In the genomic region with DNA sequence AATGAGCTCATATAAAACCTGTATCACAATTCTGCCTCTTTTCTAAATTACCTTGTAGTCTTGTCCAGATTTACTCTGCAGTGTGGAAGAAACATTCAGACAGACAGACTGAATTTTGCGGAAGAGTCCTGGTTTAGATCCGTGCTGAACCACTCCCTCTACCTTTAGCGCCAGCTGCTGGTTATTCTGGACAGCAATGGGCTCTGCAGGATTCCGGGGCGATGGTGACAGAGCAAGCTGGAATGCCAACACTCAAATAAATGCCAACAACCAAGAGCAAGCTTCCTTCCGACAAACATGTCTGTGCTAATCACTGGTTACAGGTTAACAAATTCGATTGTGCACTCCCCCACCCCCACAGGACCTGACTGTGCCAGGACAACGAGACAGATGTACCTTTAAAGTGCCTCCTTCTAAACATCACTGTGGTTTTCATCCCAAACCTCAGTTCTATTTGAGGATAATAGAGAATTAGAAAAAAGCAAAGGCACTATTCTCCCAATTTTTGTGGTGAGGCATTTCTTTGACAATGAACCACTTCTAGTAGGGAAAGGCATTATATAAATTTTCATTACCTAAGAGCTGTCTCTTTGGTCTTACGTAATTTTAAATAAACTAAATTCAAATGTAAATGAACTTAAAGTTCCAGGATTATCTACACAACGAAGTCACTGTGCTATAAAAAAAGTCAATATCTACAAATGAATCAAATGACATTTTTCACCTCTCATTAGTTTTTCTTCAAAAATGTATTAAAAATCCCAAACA, we compare ENCODE assay signal across 1 cellular context.
A peak's percentile ranks its signal among the peaks of the same experiment; 100 is the strongest.
TF ChIP-seq lines count a peak whose summit lies in the region.

No MANE protein-coding gene starts in this region.

TF ChIP-seq in HepG2, 621 proteins besides CTCF, POLR2A, EP300 and RAD21 (continued from another document and continues in another):
- TF ChIP-seq, protein P1, sequence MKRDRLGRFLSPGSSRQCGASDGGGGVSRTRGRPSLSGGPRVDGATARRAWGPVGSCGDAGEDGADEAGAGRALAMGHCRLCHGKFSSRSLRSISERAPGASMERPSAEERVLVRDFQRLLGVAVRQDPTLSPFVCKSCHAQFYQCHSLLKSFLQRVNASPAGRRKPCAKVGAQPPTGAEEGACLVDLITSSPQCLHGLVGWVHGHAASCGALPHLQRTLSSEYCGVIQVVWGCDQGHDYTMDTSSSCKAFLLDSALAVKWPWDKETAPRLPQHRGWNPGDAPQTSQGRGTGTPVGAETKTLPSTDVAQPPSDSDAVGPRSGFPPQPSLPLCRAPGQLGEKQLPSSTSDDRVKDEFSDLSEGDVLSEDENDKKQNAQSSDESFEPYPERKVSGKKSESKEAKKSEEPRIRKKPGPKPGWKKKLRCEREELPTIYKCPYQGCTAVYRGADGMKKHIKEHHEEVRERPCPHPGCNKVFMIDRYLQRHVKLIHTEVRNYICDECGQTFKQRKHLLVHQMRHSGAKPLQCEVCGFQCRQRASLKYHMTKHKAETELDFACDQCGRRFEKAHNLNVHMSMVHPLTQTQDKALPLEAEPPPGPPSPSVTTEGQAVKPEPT (CRISPR knock-in tag; IDR thresholded peaks at IDR 0.05; ENCODE audit: low read depth) = peak; percentile 38; the same call in 1 of the 2 replicates
- TF ChIP-seq DDIT3 (CRISPR knock-in tag; IDR thresholded peaks at IDR 0.05) (no peak), CSRNP1 (CRISPR knock-in tag; IDR thresholded peaks at IDR 0.05) (no peak), ZNF543 (CRISPR knock-in tag; IDR thresholded peaks at IDR 0.05) (no peak), ZNF138 (CRISPR knock-in tag; IDR thresholded peaks at IDR 0.05; ENCODE audit: low read depth) (no peak), RFXAP (CRISPR knock-in tag; IDR thresholded peaks at IDR 0.05; ENCODE audit: borderline replicate concordance) (peak; percentile 56), GMEB1 (CRISPR knock-in tag; IDR thresholded peaks at IDR 0.05; ENCODE audit: borderline replicate concordance) (no peak), ZFY (CRISPR knock-in tag; IDR thresholded peaks at IDR 0.05) (no peak), ZNF431 (CRISPR knock-in tag; IDR thresholded peaks at IDR 0.05; ENCODE audit: borderline replicate concordance, low read depth) (no peak), AKAP8 (CRISPR knock-in tag; IDR thresholded peaks at IDR 0.05) (no peak), HES4 (CRISPR knock-in tag; IDR thresholded peaks at IDR 0.05; ENCODE audit: borderline replicate concordance) (no peak), ZFP36 (IDR thresholded peaks at IDR 0.05; ENCODE audit: borderline replicate concordance, low read depth, low read length, partially characterized antibody) (no peak), PITX1 (CRISPR knock-in tag; IDR thresholded peaks at IDR 0.05) (no peak), ZNF782 (CRISPR knock-in tag; IDR thresholded peaks at IDR 0.05; ENCODE audit: borderline replicate concordance) (no peak), E2F2 (CRISPR knock-in tag; IDR thresholded peaks at IDR 0.05; ENCODE audit: borderline replicate concordance) (no peak), PHF20 (CRISPR knock-in tag; IDR thresholded peaks at IDR 0.05) (no peak), HNF4G (IDR thresholded peaks at IDR 0.05; ENCODE audit: borderline replicate concordance, low read depth, low read length) (no peak), HNF4G (CRISPR knock-in tag; IDR thresholded peaks at IDR 0.05; ENCODE audit: borderline replicate concordance, low read depth) (no peak), ZFX (CRISPR knock-in tag; IDR thresholded peaks at IDR 0.05; ENCODE audit: low read depth) (peak; percentile 28; the same call in 1 of the 2 replicates), MTERF4 (CRISPR knock-in tag; IDR thresholded peaks at IDR 0.05) (no peak), HIC2 (CRISPR knock-in tag; IDR thresholded peaks at IDR 0.05; ENCODE audit: low read depth) (peak; percentile 97), ZNF841 (CRISPR knock-in tag; IDR thresholded peaks at IDR 0.05; ENCODE audit: borderline replicate concordance) (no peak), NBN (conservative IDR thresholded peaks at IDR 0.05) (no peak), ZNF530 (CRISPR knock-in tag; IDR thresholded peaks at IDR 0.05; ENCODE audit: low read depth) (no peak), CBX1 (IDR thresholded peaks at IDR 0.05; ENCODE audit: low read depth) (no peak), ZBTB49 (CRISPR knock-in tag; IDR thresholded peaks at IDR 0.05; ENCODE audit: borderline replicate concordance) (no peak), CREB3 (CRISPR knock-in tag; IDR thresholded peaks at IDR 0.05) (no peak), TBX2 (CRISPR knock-in tag; IDR thresholded peaks at IDR 0.05; ENCODE audit: borderline replicate concordance) (peak; percentile 62; the same call in 1 of the 2 replicates)
- TF ChIP-seq, protein P2, sequence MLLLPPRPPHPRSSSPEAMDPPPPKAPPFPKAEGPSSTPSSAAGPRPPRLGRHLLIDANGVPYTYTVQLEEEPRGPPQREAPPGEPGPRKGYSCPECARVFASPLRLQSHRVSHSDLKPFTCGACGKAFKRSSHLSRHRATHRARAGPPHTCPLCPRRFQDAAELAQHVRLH (CRISPR knock-in tag; IDR thresholded peaks at IDR 0.05; ENCODE audit: borderline replicate concordance, low read depth) = peak; percentile 79; the same call in 1 of the 2 replicates
- TF ChIP-seq, protein P3, sequence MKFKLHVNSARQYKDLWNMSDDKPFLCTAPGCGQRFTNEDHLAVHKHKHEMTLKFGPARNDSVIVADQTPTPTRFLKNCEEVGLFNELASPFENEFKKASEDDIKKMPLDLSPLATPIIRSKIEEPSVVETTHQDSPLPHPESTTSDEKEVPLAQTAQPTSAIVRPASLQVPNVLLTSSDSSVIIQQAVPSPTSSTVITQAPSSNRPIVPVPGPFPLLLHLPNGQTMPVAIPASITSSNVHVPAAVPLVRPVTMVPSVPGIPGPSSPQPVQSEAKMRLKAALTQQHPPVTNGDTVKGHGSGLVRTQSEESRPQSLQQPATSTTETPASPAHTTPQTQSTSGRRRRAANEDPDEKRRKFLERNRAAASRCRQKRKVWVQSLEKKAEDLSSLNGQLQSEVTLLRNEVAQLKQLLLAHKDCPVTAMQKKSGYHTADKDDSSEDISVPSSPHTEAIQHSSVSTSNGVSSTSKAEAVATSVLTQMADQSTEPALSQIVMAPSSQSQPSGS (CRISPR knock-in tag; IDR thresholded peaks at IDR 0.05) = 0 out of 2 replicates have a peak, but pooled peaks have one; percentile 44
- TF ChIP-seq, protein P4, sequence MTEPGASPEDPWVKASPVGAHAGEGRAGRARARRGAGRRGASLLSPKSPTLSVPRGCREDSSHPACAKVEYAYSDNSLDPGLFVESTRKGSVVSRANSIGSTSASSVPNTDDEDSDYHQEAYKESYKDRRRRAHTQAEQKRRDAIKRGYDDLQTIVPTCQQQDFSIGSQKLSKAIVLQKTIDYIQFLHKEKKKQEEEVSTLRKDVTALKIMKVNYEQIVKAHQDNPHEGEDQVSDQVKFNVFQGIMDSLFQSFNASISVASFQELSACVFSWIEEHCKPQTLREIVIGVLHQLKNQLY (CRISPR knock-in tag; IDR thresholded peaks at IDR 0.05) = no peak
- TF ChIP-seq, protein P5, sequence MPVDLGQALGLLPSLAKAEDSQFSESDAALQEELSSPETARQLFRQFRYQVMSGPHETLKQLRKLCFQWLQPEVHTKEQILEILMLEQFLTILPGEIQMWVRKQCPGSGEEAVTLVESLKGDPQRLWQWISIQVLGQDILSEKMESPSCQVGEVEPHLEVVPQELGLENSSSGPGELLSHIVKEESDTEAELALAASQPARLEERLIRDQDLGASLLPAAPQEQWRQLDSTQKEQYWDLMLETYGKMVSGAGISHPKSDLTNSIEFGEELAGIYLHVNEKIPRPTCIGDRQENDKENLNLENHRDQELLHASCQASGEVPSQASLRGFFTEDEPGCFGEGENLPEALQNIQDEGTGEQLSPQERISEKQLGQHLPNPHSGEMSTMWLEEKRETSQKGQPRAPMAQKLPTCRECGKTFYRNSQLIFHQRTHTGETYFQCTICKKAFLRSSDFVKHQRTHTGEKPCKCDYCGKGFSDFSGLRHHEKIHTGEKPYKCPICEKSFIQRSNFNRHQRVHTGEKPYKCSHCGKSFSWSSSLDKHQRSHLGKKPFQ (CRISPR knock-in tag; IDR thresholded peaks at IDR 0.05; ENCODE audit: insufficient replicate concordance) = no peak
- TF ChIP-seq, protein P6, sequence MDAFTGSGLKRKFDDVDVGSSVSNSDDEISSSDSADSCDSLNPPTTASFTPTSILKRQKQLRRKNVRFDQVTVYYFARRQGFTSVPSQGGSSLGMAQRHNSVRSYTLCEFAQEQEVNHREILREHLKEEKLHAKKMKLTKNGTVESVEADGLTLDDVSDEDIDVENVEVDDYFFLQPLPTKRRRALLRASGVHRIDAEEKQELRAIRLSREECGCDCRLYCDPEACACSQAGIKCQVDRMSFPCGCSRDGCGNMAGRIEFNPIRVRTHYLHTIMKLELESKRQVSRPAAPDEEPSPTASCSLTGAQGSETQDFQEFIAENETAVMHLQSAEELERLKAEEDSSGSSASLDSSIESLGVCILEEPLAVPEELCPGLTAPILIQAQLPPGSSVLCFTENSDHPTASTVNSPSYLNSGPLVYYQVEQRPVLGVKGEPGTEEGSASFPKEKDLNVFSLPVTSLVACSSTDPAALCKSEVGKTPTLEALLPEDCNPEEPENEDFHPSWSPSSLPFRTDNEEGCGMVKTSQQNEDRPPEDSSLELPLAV (CRISPR knock-in tag; conservative IDR thresholded peaks at IDR 0.05; ENCODE audit: low read depth) = no peak
